Comparison of ENCODE assay signal across 1 cellular context in the genomic region with DNA sequence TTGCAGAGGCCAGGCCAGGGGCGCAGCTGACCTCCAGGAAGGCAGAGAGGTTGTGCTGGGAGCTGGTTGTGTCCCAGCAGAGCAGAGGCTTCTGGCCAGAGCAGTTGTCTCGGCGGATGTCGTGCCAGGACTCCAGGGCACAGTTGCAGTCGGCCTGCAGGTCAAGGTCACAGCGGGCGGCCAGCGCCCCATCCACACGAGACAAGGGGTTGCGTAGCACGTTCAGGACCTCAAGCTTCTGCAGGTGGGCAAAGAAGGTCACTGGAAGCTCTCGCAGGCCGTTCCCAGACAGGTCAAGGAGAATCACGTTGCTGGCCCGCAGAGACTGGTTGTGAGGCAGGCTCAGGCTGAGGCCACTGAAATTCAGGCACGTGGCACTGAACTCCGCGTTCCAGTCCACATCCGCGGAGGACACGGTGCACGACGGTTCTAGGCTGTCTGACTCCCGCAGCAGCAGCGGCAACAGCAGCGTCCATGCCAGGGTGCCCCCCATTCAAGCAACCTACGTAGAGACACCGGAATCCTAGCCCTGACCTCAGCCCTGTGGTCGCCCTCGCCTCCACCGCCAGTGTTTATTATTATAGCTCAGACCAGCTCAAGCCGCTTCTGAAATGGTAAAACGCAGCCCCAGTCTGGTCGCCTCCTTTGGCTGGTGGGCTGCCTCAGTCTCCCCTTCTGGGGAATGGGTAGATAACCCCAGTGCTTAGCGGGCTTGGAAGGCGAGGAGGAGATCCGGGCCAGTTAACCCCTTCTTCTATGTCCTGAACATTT.
TF ChIP-seq lines count a peak whose summit lies in the region.

No MANE protein-coding gene starts in this region.

TF ChIP-seq in IMR-90, 13 proteins besides CTCF, POLR2A, EP300 and RAD21:
- TF ChIP-seq CEBPB (IDR thresholded peaks at IDR 0.05; ENCODE audit: low read depth, low read length) = no peak
- no peak for TF ChIP-seq MXI1 (IDR thresholded peaks at IDR 0.05; ENCODE audit: borderline replicate concordance, low read depth, low read length)
- TF ChIP-seq SMC3 (IDR thresholded peaks at IDR 0.05; ENCODE audit: low read depth, low read length) = no peak
- TF ChIP-seq RFX5 (IDR thresholded peaks at IDR 0.05; ENCODE audit: low read depth, low read length) = no peak
- no peak for TF ChIP-seq NFE2L2 (IDR thresholded peaks at IDR 0.05; ENCODE audit: low read depth, low read length)
